8 cellular contexts compared by ENCODE assay signal in genomic region chr20:62405108-62405980, GRCh38. TPM values are rescaled to one million over a fixed set of nuclear protein-coding genes. Genes with fewer than 3 reads are reported as not detected.
DNase-seq lines count a peak whose midpoint lies in the region; ATAC-seq and TF ChIP-seq lines count a peak whose summit lies in the region.

No MANE protein-coding gene starts in this region.

- H3K27ac ChIP-seq in RWPE1 = peak overlapping the region; percentile 80

- H3K9me3 ChIP-seq in endocrine pancreas (ENCODE audit: control insufficient read depth, low read length) = no peaks in the 10 kb centered on the region

- no peaks in the 10 kb centered on the region for H3K27me3 ChIP-seq in endocrine pancreas (ENCODE audit: control insufficient read depth, insufficient read depth, low read length)

- peaks cover 5% of the 10 kb centered on the region for H3K36me3 Mint-ChIP-seq in activated CD4-positive, alpha-beta T cell treated with anti-CD3 and anti-CD28 coated beads, Interleukin-2, amount 10 ng/mL, durations not matched to agents 7 days and 5 days (ENCODE audit: low read depth)
- H3K36me3 Mint-ChIP-seq in natural killer cell = no peaks in the 10 kb centered on the region

- TF ChIP-seq CTCF in RWPE1 (conservative IDR thresholded peaks at IDR 0.05; ENCODE audit: low read depth) = peak; percentile 93
- TF ChIP-seq CTCF in natural killer cell (IDR thresholded peaks at IDR 0.05) = no peak

- POLR2A ChIA-PET in activated CD4-positive, alpha-beta T cell treated with anti-CD3 and anti-CD28 coated beads, Interleukin-2, amount 10 ng/mL, durations not matched to agents 7 days and 5 days (lab: Charles Lee) = no interaction called here
- POLR2A ChIA-PET in RWPE1 (lab: Yijun Ruan, JAX; ENCODE audit: low non-redundant PET) = no interaction called here

- H3K36me3 ChIP-seq in endocrine pancreas (ENCODE audit: control insufficient read depth, insufficient read depth, low read length) = no peaks in the 10 kb centered on the region

- no peaks in the 10 kb centered on the region for H3K9me3 Mint-ChIP-seq in activated CD4-positive, alpha-beta T cell treated with anti-CD3 and anti-CD28 coated beads, Interleukin-2, amount 10 ng/mL, durations not matched to agents 7 days and 5 days
- H3K9me3 Mint-ChIP-seq in natural killer cell = no peaks in the 10 kb centered on the region

- H3K27me3 Mint-ChIP-seq in activated CD4-positive, alpha-beta T cell treated with anti-CD3 and anti-CD28 coated beads, Interleukin-2, amount 10 ng/mL, durations not matched to agents 7 days and 5 days = no peaks in the 10 kb centered on the region
- H3K27me3 Mint-ChIP-seq in natural killer cell (ENCODE audit: low read depth in 2 of 2) = no peaks in the 10 kb centered on the region

- peaks cover 32% of the 10 kb centered on the region for H3K4me1 Mint-ChIP-seq in activated CD4-positive, alpha-beta T cell treated with anti-CD3 and anti-CD28 coated beads, Interleukin-2, amount 10 ng/mL, durations not matched to agents 7 days and 5 days
- H3K4me1 Mint-ChIP-seq in natural killer cell = peaks cover 10 to 34% of the 10 kb centered on the region in 2 donors

- H3K27ac Mint-ChIP-seq in activated CD4-positive, alpha-beta T cell treated with anti-CD3 and anti-CD28 coated beads, Interleukin-2, amount 10 ng/mL, durations not matched to agents 7 days and 5 days = peak overlapping the region; percentile 87
- peak overlapping the region; percentile 45 to 83 for H3K27ac Mint-ChIP-seq in natural killer cell

- no peak for ATAC-seq in natural killer cell
- no peak for ATAC-seq in HG02870 (IDR thresholded peaks at IDR 0.05; ENCODE audit: unreplicated experiment)
- no peak for ATAC-seq in HG03175 (IDR thresholded peaks at IDR 0.05; ENCODE audit: unreplicated experiment)

- no peaks in the 10 kb centered on the region for H3K4me1 ChIP-seq in endocrine pancreas (ENCODE audit: control insufficient read depth, insufficient read depth, low read length)

- CTCF ChIA-PET in activated CD4-positive, alpha-beta T cell treated with anti-CD3 and anti-CD28 coated beads, Interleukin-2, amount 10 ng/mL, durations not matched to agents 7 days and 5 days (lab: Charles Lee) = no interaction called here
- CTCF ChIA-PET in RWPE1 (lab: Yijun Ruan, JAX) = interaction anchor here (0.6 kb wide), 1 partner anchor 49 kb away, joined by 3 read pairs; no protein-coding TSS in a partner anchor

- intact Hi-C loops in natural killer cell (cut with micrococcal nuclease) = no loop called here

- peak overlapping the region; percentile 79 for H3K4me3 Mint-ChIP-seq in activated CD4-positive, alpha-beta T cell treated with anti-CD3 and anti-CD28 coated beads, Interleukin-2, amount 10 ng/mL, durations not matched to agents 7 days and 5 days
- peak overlapping the region; percentile 80 for H3K4me3 Mint-ChIP-seq in natural killer cell

- peak overlapping the region; percentile 56 for H3K9ac ChIP-seq in endocrine pancreas (ENCODE audit: control insufficient read depth, insufficient read depth, low read length)

- no peak for DNase-seq in activated CD4-positive, alpha-beta T cell treated with anti-CD3 and anti-CD28 coated beads, Interleukin-2, amount 10 ng/mL, durations not matched to agents 7 days and 5 days
- DNase-seq in activated CD4-positive, alpha-beta T cell treated with anti-CD3 and anti-CD28 coated beads, Interleukin-2, amount 50 U/mL, for 48 hours = no peak
- DNase-seq in RWPE1 (ENCODE audit: low spot score) (peak; percentile 73), natural killer cell (no peak), COLO829 (ENCODE audit: low spot score) (no peak)

- H3K4me3 ChIP-seq in endocrine pancreas (ENCODE audit: control insufficient read depth, insufficient read depth, low read length) = no peak overlapping the region

RNA-seq across cellular contexts. Expression of gene CABLES2, which starts 1.7 kb away (rescaled TPM):
- total RNA-seq in activated CD4-positive, alpha-beta T cell treated with anti-CD3 and anti-CD28 coated beads, Interleukin-2, amount 10 ng/mL, durations not matched to agents 7 days and 5 days = 10 to 100 TPM; 19.1 to 22.5 TPM
- total RNA-seq in natural killer cell = 1 to 10 TPM; 8.0 to 9.3 (median 8.4) TPM

RNA-seq across cellular contexts. Expression of gene RPS21, which starts 18.4 kb away (rescaled TPM):
- total RNA-seq in activated CD4-positive, alpha-beta T cell treated with anti-CD3 and anti-CD28 coated beads, Interleukin-2, amount 10 ng/mL, durations not matched to agents 7 days and 5 days = 1,000 to 10,000 TPM; 1,391 to 1,979 TPM
- total RNA-seq in natural killer cell = 1,000 to 10,000 TPM in 2 of 3 donors, 100 to 1,000 TPM in 1; 887 to 1,244 (median 1,112) TPM

RNA-seq across cellular contexts. Expression of gene RBBP8NL, which starts 22.0 kb away (rescaled TPM):
- not detected for total RNA-seq in activated CD4-positive, alpha-beta T cell treated with anti-CD3 and anti-CD28 coated beads, Interleukin-2, amount 10 ng/mL, durations not matched to agents 7 days and 5 days
- total RNA-seq in natural killer cell = not detected

RNA-seq across cellular contexts. Expression of gene LAMA5, which starts 38.2 kb away (rescaled TPM):
- under 1 TPM; 0.64 to 0.67 TPM for total RNA-seq in activated CD4-positive, alpha-beta T cell treated with anti-CD3 and anti-CD28 coated beads, Interleukin-2, amount 10 ng/mL, durations not matched to agents 7 days and 5 days
- 1 to 10 TPM; 1.0 to 4.3 (median 1.4) TPM for total RNA-seq in natural killer cell
